In genomic region chr14:34361504-34362011, GRCh38 we compare ENCODE assay signal across 20 cellular contexts.
DNase-seq lines count a peak whose midpoint lies in the region; ATAC-seq, FAIRE-seq and TF ChIP-seq lines count a peak whose summit lies in the region.
"Had no signal": no experiment of that assay in that cellular context is flagged by ENCODE, and none has a peak within 500 bp of the region (broad histone marks: within the 10 kb centered on the region; RNA-seq: fewer than 3 reads in every experiment).

No MANE protein-coding gene starts in this region.

- H3K9me3 ChIP-seq in BE2C (no peaks in the 10 kb centered on the region), body of pancreas (no peaks in the 10 kb centered on the region), heart left ventricle (no peaks in the 10 kb centered on the region), pancreas (no peaks in the 10 kb centered on the region)
- H3K9me3 ChIP-seq: testis had no signal

- peak; percentile 17 for DNase-seq in BE2C
- DNase-seq in body of pancreas, result peak in 2 of 4 donors; percentile 17 to 46
- peak in 2 of 5 donors; percentile 32 to 34 for DNase-seq in heart left ventricle
- DNase-seq in pancreas, result no peak
- no peak for DNase-seq in putamen (ENCODE audit: low spot score)
- no peak for DNase-seq in H54 (ENCODE audit: insufficient read length, low spot score)
- no peak for DNase-seq in AG08396 (ENCODE audit: low spot score)
- DNase-seq: activated B cell treated with CpG ODN at 0.5 μM for 24 hours; activated gamma-delta T cell treated with Interleukin-2 at 50 U/mL for 16 hours; CD8-positive, alpha-beta memory T cell; dorsolateral prefrontal cortex; EL; Kasumi-1; NCI-H187 treated with DMSO at 0.1 percent for 48 hours; NCI-H510A treated with DMSO at 0.1 percent for 48 hours; posterior cingulate gyrus; testis had no signal

- intact Hi-C loops in body of pancreas (cut with DNase I) (loop anchor here (10.0 kb wide), 2 partner anchors 93 to 133 kb away; no protein-coding TSS in a partner anchor), heart left ventricle (cut with DNase I) (no loop called here), pancreas (cut with DNase I) (no loop called here)

- H3K4me3 ChIP-seq in BE2C (ENCODE audit: low read depth, low read length) (no peak overlapping the region), body of pancreas (no peak overlapping the region), heart left ventricle (no peak overlapping the region), pancreas (no peak overlapping the region)
- H3K4me3 ChIP-seq: testis had no signal

- no peak for TF ChIP-seq CTCF in BE2C (IDR thresholded peaks at IDR 0.05; ENCODE audit: low read depth, low read length)
- no peak for TF ChIP-seq CTCF in body of pancreas (IDR thresholded peaks at IDR 0.05)
- no peak for TF ChIP-seq CTCF in heart left ventricle (IDR thresholded peaks at IDR 0.05)
- no peak for TF ChIP-seq CTCF in pancreas (IDR thresholded peaks at IDR 0.05)

- ATAC-seq in body of pancreas (peak; percentile 68), heart left ventricle (peak in 3 of 4 donors; percentile 65 to 72 (median 72)), pancreas (peak in 3 of 4 donors; percentile 15 to 60 (median 46)), HG03354 (IDR thresholded peaks at IDR 0.05; ENCODE audit: poor library complexity, severe bottlenecking, unreplicated experiment) (no peak)
- ATAC-seq: Panc1 had no signal

- H3K4me1 ChIP-seq in BE2C (peaks cover 20% of the 10 kb centered on the region; the same call in 1 of the 2 replicates), body of pancreas (peaks cover 5% of the 10 kb centered on the region), heart left ventricle (peaks cover 0 to 26% (median 0%) of the 10 kb centered on the region in 12 donors), pancreas (no peaks in the 10 kb centered on the region)
- H3K4me1 ChIP-seq: testis had no signal

- TF ChIP-seq POLR2A in body of pancreas (IDR thresholded peaks at IDR 0.05) (no peak), heart left ventricle (IDR thresholded peaks at IDR 0.05) (no peak), H54 (IDR thresholded peaks at IDR 0.05; ENCODE audit: low read depth, low read length) (no peak)

- FAIRE-seq in pancreas (lab: Jason Lieb, UNC) (no peak), H54 (lab: Jason Lieb, UNC) (no peak)

- peak overlapping the region in 1 of 4 donors; percentile 24 for H3K27ac ChIP-seq in body of pancreas
- H3K27ac ChIP-seq in heart left ventricle, result peak overlapping the region in 7 of 12 donors; percentile 17 to 57 (median 37)
- H3K27ac ChIP-seq in pancreas, result no peak overlapping the region
- H3K27ac ChIP-seq: HL-60, testis had no signal

- no peaks in the 10 kb centered on the region for H3K36me3 ChIP-seq in BE2C
- no peaks in the 10 kb centered on the region for H3K36me3 ChIP-seq in body of pancreas (replicated peaks in 1 of 2; ENCODE audit: insufficient read depth in 1 of 2, low read depth in 2 of 2)
- no peaks in the 10 kb centered on the region for H3K36me3 ChIP-seq in heart left ventricle
- H3K36me3 ChIP-seq in pancreas, result no peaks in the 10 kb centered on the region

- WGBS in body of pancreas, 2 donors, result 67 to 74% methylated on average over 2 of the region's 2 CpGs
- 53 to 86% (median 69%) methylated on average over 2 of the region's 2 CpGs for WGBS in heart left ventricle, 4 donors
- 65 to 69% methylated on average over 2 of the region's 2 CpGs for WGBS in pancreas, 2 donors

- no peaks in the 10 kb centered on the region for H3K27me3 ChIP-seq in BE2C
- H3K27me3 ChIP-seq in body of pancreas, result no peaks in the 10 kb centered on the region
- peaks cover 0 to 7% (median 0%) of the 10 kb centered on the region in 9 donors for H3K27me3 ChIP-seq in heart left ventricle
- no peaks in the 10 kb centered on the region for H3K27me3 ChIP-seq in pancreas
- H3K27me3 ChIP-seq: dorsolateral prefrontal cortex, testis had no signal

Comparison
In these comparisons a context has a peak if more than half of its experiments do, and no peak if none do; other contexts are left out.
1. H3K27ac ChIP-seq: peak in heart left ventricle (7 of 12); none in pancreas (0 of 4).